In the genomic region with DNA sequence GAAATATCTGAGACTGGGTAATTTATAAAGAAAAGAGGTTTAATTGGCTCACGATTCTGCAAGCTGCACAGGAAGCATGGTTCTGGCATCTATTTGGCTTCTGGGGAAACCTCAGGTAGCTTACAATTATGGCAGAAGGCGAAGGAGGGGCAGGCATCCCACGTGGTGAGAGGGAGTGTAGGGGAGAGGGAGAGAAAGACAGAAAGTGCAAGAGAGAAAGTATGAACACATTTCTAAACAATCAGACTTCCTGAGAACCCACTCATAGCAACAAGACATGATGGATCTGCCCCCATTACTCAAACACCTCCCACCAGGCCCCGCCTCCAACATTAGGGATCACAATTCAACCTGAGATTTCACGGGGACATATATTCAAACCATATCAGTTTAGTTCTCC, we compare ENCODE assay signal across 31 cellular contexts.
"Had no signal": no experiment of that assay in that cellular context is flagged by ENCODE, and none has a peak within 500 bp of the region (broad histone marks: within the 10 kb centered on the region; RNA-seq: fewer than 3 reads in every experiment).

No MANE protein-coding gene starts in this region.

- ATAC-seq: left colon; left lung; lower lobe of right lung; naive thymus-derived CD8-positive, alpha-beta T cell; pancreas; right cardiac atrium; sciatic nerve; stimulated activated naive B cell treated with anti-CD40 and anti-IgM and Interleukin-4, amounts not matched to agents 10 μg/mL and 1 μg/mL and 100 μg/mL, for 72 hours; stimulated activated naive CD8-positive, alpha-beta T cell treated with anti-CD3 and anti-CD28 coated beads, Interleukin-15, Interleukin-2, amounts not matched to agents 100 U/mL and 50 U/mL, for 24 hours; upper lobe of right lung had no signal

- H3K4me3 Mint-ChIP-seq: immature natural killer cell; naive thymus-derived CD8-positive, alpha-beta T cell; nephron; neural crest cell; stimulated activated naive B cell treated with anti-CD40 and anti-IgM and Interleukin-4, amounts not matched to agents 10 μg/mL and 1 μg/mL and 100 μg/mL, for 72 hours had no signal

- H3K4me1 Mint-ChIP-seq: nephron had no signal

- H3K36me3 Mint-ChIP-seq: stimulated activated naive B cell treated with anti-CD40 and anti-IgM and Interleukin-4, amounts not matched to agents 10 μg/mL and 1 μg/mL and 100 μg/mL, for 72 hours had no signal

- H3K27ac Mint-ChIP-seq: immature natural killer cell; nephron; stimulated activated naive B cell treated with anti-CD40 and anti-IgM and Interleukin-4, amounts not matched to agents 10 μg/mL and 1 μg/mL and 100 μg/mL, for 72 hours had no signal

- DNase-seq: hypothalamus; immature natural killer cell; kidney; left colon; left lung; lower lobe of right lung; mammary epithelial cell; mesenchymal stem cell; naive thymus-derived CD8-positive, alpha-beta T cell; nucleus accumbens; pancreas; posterior cingulate gyrus; retina; right cardiac atrium; stimulated activated CD4-positive, alpha-beta T cell treated with anti-CD3 and anti-CD28 coated beads, Interleukin-12 subunit alpha, Interleukin-12 subunit beta, amount 100 ng/mL, for 4 hours; stimulated activated CD4-positive, alpha-beta T cell treated with anti-CD3 and anti-CD28 coated beads, Interleukin-15, amount 100 ng/mL, for 24 hours; stimulated activated CD4-positive, alpha-beta T cell treated with anti-CD3 and anti-CD28 coated beads, Interleukin-4, amount 100 ng/mL, for 4 hours; stimulated activated CD8-positive, alpha-beta memory T cell treated with anti-CD3 and anti-CD28 coated beads, Interleukin-4, amount 100 ng/mL, for 48 hours; stimulated activated naive B cell treated with anti-CD40 and anti-IgM and Interleukin-4, amounts not matched to agents 10 μg/mL and 1 μg/mL and 100 μg/mL, for 72 hours; stimulated activated naive CD8-positive, alpha-beta T cell treated with anti-CD3 and anti-CD28 coated beads, Interleukin-15, Interleukin-2, amounts not matched to agents 100 U/mL and 50 U/mL, for 24 hours; stomach; tibial artery; trophoblast cell; upper lobe of right lung had no signal

- H3K27ac ChIP-seq: left lung, lower lobe of right lung, pancreas, prostate gland, skin epidermis, stomach, suprapubic skin, thoracic aorta, tibial artery, upper lobe of right lung had no signal
